In the genomic region with DNA sequence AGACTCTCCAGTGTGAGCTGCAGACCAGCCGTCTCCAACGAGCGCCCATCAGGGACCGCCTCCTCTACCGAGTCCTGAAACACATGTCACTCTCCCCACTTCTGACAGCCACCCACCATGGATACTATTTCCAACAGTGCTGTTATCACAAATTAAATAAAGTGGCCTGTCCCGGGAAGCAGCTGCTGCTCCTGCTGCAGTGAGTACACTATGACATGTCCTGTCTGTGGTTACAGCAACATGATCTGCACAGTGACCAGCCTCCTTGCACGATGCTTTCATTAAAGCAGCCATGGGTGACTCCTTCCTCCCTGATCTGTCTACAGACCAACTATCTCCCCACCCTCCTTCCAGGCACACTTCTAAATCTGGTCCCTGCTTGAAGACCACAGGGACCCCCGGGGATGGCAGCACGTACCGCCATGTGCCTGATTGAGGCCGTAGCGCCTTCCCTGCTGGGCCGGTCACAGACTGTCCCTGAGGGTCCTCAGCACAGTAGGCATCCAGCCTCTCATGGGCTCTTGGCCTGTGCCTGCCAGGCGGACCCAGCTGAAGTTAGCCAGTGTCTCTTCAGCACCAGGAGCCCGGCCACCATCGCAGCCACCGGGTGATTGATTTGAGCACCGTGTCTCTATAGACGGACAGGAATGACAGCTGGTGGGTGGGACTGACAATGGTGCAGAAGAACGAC, we compare ENCODE assay signal across 23 cellular contexts. TPM values are rescaled to one million over a fixed set of nuclear protein-coding genes. Genes with fewer than 3 reads are reported as not detected.
"Had no signal": no experiment of that assay in that cellular context is flagged by ENCODE, and none has a peak within 500 bp of the region (broad histone marks: within the 10 kb centered on the region; RNA-seq: fewer than 3 reads in every experiment).

No MANE protein-coding gene starts in this region.

- H3K27me3 ChIP-seq: right lobe of liver, upper lobe of left lung had no signal

- H2AFZ ChIP-seq: hepatocyte had no signal

- H3K36me3 ChIP-seq: breast epithelium, left ventricle myocardium inferior, right lobe of liver, upper lobe of left lung had no signal

- H3K79me2 ChIP-seq: hepatocyte had no signal

- DNase-seq: activated CD4-positive, alpha-beta T cell treated with anti-CD3 and anti-CD28 coated beads, Interleukin-2, amount 50 U/mL, for 4 hours; activated CD8-positive, alpha-beta memory T cell treated with anti-CD3 and anti-CD28 coated beads for 24 hours; activated CD8-positive, alpha-beta memory T cell treated with anti-CD3 and anti-CD28 coated beads, Interleukin-2, amount 50 U/mL, for 48 hours; activated naive CD4-positive, alpha-beta T cell treated with Interleukin-2 at 50 U/mL for 16 hours; activated naive CD8-positive, alpha-beta T cell treated with anti-CD3 and anti-CD28 coated beads for 36 hours; activated T-cell treated with anti-CD3 and anti-CD28 coated beads, Interleukin-2, amount 50 U/mL, for 48 hours; effector memory CD4-positive, alpha-beta T cell; foreskin melanocyte; immature natural killer cell; left ventricle myocardium inferior; nucleus accumbens; small intestine; stimulated activated CD4-positive, alpha-beta T cell treated with anti-CD3 and anti-CD28 coated beads, Interleukin-2, amount 100 ng/mL, for 48 hours; stimulated activated naive CD4-positive, alpha-beta T cell treated with Interleukin-2 at 50 U/mL for 16 hours; T1000; upper lobe of left lung had no signal

- H3K4me2 ChIP-seq: hepatocyte had no signal

- H3K4me3 ChIP-seq: breast epithelium, hepatocyte, left ventricle myocardium inferior, right lobe of liver, upper lobe of left lung had no signal

- ATAC-seq: natural killer cell treated with Interleukin-12 subunit alpha and Interleukin-12 subunit beta and Interleukin-15 and Interleukin-18, amount 100 ng/mL, for 72 hours; right lobe of liver; WTC11 had no signal

- H3K9me3 ChIP-seq: breast epithelium, left ventricle myocardium inferior, right lobe of liver, upper lobe of left lung had no signal

- FAIRE-seq: colon, small intestine had no signal

- H3K27ac ChIP-seq: breast epithelium, hepatocyte, left ventricle myocardium inferior, right lobe of liver, upper lobe of left lung had no signal

- H3K4me1 ChIP-seq: breast epithelium, left ventricle myocardium inferior, right lobe of liver, upper lobe of left lung had no signal

RNA-seq across cellular contexts. Expression of a gene that starts 58.8 kb away (rescaled TPM):
- total RNA-seq: dermis microvascular lymphatic vessel endothelial cell, left ventricle myocardium inferior, right lobe of liver had no signal
- polyA plus RNA-seq: immature natural killer cell had no signal
